ENCODE assay signal across 21 cellular contexts in genomic region chr2:155519731-155520130, GRCh38.
DNase-seq lines count a peak whose midpoint lies in the region; ATAC-seq and TF ChIP-seq lines count a peak whose summit lies in the region.
"Had no signal": no experiment of that assay in that cellular context is flagged by ENCODE, and none has a peak within 500 bp of the region (broad histone marks: within the 10 kb centered on the region; RNA-seq: fewer than 3 reads in every experiment).

No MANE protein-coding gene starts in this region.

- H3K9me2 ChIP-seq in neural cell (ENCODE audit: insufficient read depth, low read length) = no peaks in the 10 kb centered on the region

- no peak overlapping the region for H2AFZ ChIP-seq in neural cell (ENCODE audit: low read depth, low read length)

- TF ChIP-seq EP300 in neural cell (conservative IDR thresholded peaks at IDR 0.05; ENCODE audit: poor library complexity, severe bottlenecking) = peak; percentile 100

- DNase-seq in NCI-H2227 treated with DMSO at 0.1 percent for 48 hours (lab: John Stamatoyannopoulos, UW) = peak; percentile 7
- DNase-seq in NCI-H2227 (lab: John Stamatoyannopoulos, UW; ENCODE audit: unreplicated experiment) = no peak
- DNase-seq in SK-N-DZ (ENCODE audit: low spot score) = peak; percentile 39
- no peak for DNase-seq in DMS79 treated with DMSO at 0.1 percent for 48 hours (lab: John Stamatoyannopoulos, UW)
- DNase-seq in stimulated activated CD4-positive, alpha-beta T cell treated with anti-CD3 and anti-CD28 coated beads, Interleukin-4, amount 100 ng/mL, for 24 hours = no peak
- DNase-seq: 8988T; ACHN; BE2C; C1 segment of cervical spinal cord; CD4-positive, alpha-beta memory T cell; CD4-positive, CD25-positive, alpha-beta regulatory T cell; CD8-positive, alpha-beta memory T cell; COR-L47; DMS 273 treated with DMSO at 0.1 percent for 48 hours; DMS153; DMS53; DMS79; GF-D8 had no signal

- no peaks in the 10 kb centered on the region for H4K20me1 ChIP-seq in neural cell (ENCODE audit: insufficient read depth)
- H4K20me1 ChIP-seq: BLaER1 had no signal

- H3K4me3 ChIP-seq in neural cell (ENCODE audit: low read length) = no peak overlapping the region
- H3K4me3 ChIP-seq: BLaER1 had no signal

- no peak for TF ChIP-seq RAD21 in neural cell (conservative IDR thresholded peaks at IDR 0.05)

- no peaks in the 10 kb centered on the region for H3K36me3 ChIP-seq in neural cell (ENCODE audit: insufficient read depth, low read length)
- H3K36me3 ChIP-seq: BE2C, BLaER1 had no signal

- TF ChIP-seq CTCF in neural cell (IDR thresholded peaks at IDR 0.05; ENCODE audit: poor library complexity, severe bottlenecking) = no peak

- ATAC-seq in HG03354 (IDR thresholded peaks at IDR 0.05; ENCODE audit: poor library complexity, severe bottlenecking, unreplicated experiment) = no peak

- H3K27me3 ChIP-seq in neural cell (ENCODE audit: insufficient read depth, low read depth, low read length) = no peaks in the 10 kb centered on the region
- H3K27me3 ChIP-seq: BE2C, BLaER1 had no signal

- H3K79me2 ChIP-seq in neural cell (replicated peaks; ENCODE audit: insufficient read depth, low read length) = no peaks in the 10 kb centered on the region

- H3K4me2 ChIP-seq in neural cell (ENCODE audit: low read length) = no peak overlapping the region
- H3K4me2 ChIP-seq: BLaER1 had no signal

- no peaks in the 10 kb centered on the region for H3K9me3 ChIP-seq in neural cell (ENCODE audit: low read length)
- H3K9me3 ChIP-seq: BE2C, BLaER1 had no signal

- no peak overlapping the region for H3K27ac ChIP-seq in neural cell (ENCODE audit: low read length)
- H3K27ac ChIP-seq: BLaER1 had no signal

- no peaks in the 10 kb centered on the region for H3F3A ChIP-seq in neural cell (ENCODE audit: insufficient read depth, low read length, poor library complexity, severe bottlenecking)

- no peak overlapping the region for H3K9ac ChIP-seq in neural cell (ENCODE audit: low read length)
- H3K9ac ChIP-seq: BLaER1 had no signal

TF ChIP-seq in neural cell, 6 proteins besides CTCF, POLR2A, EP300 and RAD21:
- TF ChIP-seq SMC3 (conservative IDR thresholded peaks at IDR 0.05; ENCODE audit: poor library complexity) (no peak), TAF1 (IDR thresholded peaks at IDR 0.05; ENCODE audit: low read depth) (no peak), MXI1 (conservative IDR thresholded peaks at IDR 0.05; ENCODE audit: poor library complexity, severe bottlenecking) (no peak), POLR2AphosphoS5 (IDR thresholded peaks at IDR 0.05) (peak; percentile 98), REST (IDR thresholded peaks at IDR 0.05; ENCODE audit: borderline replicate concordance) (peak; percentile 66), EZH2 (IDR thresholded peaks at IDR 0.05; ENCODE audit: borderline replicate concordance, insufficient read depth, low read length, poor library complexity, severe bottlenecking) (no peak)
TF ChIP-seq in neural cell: peak in this region for 2.

Comparison
In these comparisons a context has a peak if more than half of its experiments do, and no peak if none do; other contexts are left out.
1. DNase-seq: peak in NCI-H2227 treated with DMSO at 0.1 percent for 48 hours (single experiment) and SK-N-DZ (single experiment); none in NCI-H2227 (single experiment), DMS79 treated with DMSO at 0.1 percent for 48 hours (single experiment) and stimulated activated CD4-positive, alpha-beta T cell treated with anti-CD3 and anti-CD28 coated beads, Interleukin-4, amount 100 ng/mL, for 24 hours (single experiment).